In the genomic region with DNA sequence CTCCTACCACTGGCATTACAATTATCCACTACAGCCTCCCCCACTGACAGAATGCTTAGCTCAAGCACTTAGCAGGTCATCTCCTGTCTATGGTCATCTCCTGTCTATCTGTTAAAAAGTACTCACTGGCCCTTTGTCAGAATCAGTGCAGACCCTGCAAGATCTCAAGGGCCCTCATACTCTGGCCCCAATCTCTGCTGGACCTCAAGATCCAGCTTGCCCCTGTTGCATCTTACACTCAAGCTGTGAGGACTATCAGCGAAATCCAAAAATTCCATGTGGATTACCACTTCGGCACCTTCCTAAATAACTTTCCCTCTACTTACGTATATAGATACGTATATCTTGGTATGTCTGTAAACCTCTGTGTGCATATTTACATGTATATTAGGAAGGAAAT, we compare ENCODE assay signal across 23 cellular contexts.
"Had no signal": no experiment of that assay in that cellular context is flagged by ENCODE, and none has a peak within 500 bp of the region (broad histone marks: within the 10 kb centered on the region; RNA-seq: fewer than 3 reads in every experiment).

No MANE protein-coding gene starts in this region.

- H3K27me3 Mint-ChIP-seq: type B pancreatic cell had no signal

- H3K4me1 ChIP-seq: pancreas, suprapubic skin had no signal

- H3K36me3 Mint-ChIP-seq: type B pancreatic cell had no signal

- H3K27ac Mint-ChIP-seq: nephron, progenitor cell of endocrine pancreas, type B pancreatic cell had no signal

- H3K4me3 ChIP-seq: coronary artery, heart right ventricle, mucosa of descending colon, pancreas, suprapubic skin, thyroid gland had no signal

- H3K4me3 Mint-ChIP-seq: nephron, type B pancreatic cell had no signal

- DNase-seq: effector CD4-positive, alpha-beta T cell; heart right ventricle; hypothalamus; islet precursor cell; mammary epithelial cell; mucosa of descending colon; occipital lobe; pancreas; right cardiac atrium; small intestine; stimulated activated CD4-positive, alpha-beta T cell treated with anti-CD3 and anti-CD28 coated beads, Interleukin-12 subunit alpha, Interleukin-12 subunit beta, amount 100 ng/mL, for 4 hours; stimulated activated CD4-positive, alpha-beta T cell treated with anti-CD3 and anti-CD28 coated beads, Interleukin-2, amount 100 ng/mL, for 48 hours; stimulated activated naive CD8-positive, alpha-beta T cell treated with anti-CD3 and anti-CD28 coated beads, Interleukin-15, Interleukin-2, amounts not matched to agents 100 U/mL and 50 U/mL, for 24 hours; thyroid gland had no signal

- FAIRE-seq: frontal cortex, pancreas, small intestine, urothelium cell line had no signal

- H3K36me3 ChIP-seq: heart right ventricle, pancreas, suprapubic skin, thyroid gland had no signal

- ATAC-seq: esophagus mucosa; heart right ventricle; left lobe of liver; mucosa of descending colon; pancreas; right cardiac atrium; stimulated activated naive CD8-positive, alpha-beta T cell treated with anti-CD3 and anti-CD28 coated beads, Interleukin-15, Interleukin-2, amounts not matched to agents 100 U/mL and 50 U/mL, for 24 hours had no signal

- H3K9me3 ChIP-seq: mucosa of descending colon, pancreas, suprapubic skin, thyroid gland had no signal

- H3K27ac ChIP-seq: coronary artery, heart right ventricle, pancreas, suprapubic skin, thyroid gland had no signal

- H3K9me3 Mint-ChIP-seq: nephron, type B pancreatic cell had no signal

- H3K27me3 ChIP-seq: heart right ventricle, pancreas, suprapubic skin, thyroid gland had no signal
